1 cellular context compared by ENCODE assay signal in the genomic region with DNA sequence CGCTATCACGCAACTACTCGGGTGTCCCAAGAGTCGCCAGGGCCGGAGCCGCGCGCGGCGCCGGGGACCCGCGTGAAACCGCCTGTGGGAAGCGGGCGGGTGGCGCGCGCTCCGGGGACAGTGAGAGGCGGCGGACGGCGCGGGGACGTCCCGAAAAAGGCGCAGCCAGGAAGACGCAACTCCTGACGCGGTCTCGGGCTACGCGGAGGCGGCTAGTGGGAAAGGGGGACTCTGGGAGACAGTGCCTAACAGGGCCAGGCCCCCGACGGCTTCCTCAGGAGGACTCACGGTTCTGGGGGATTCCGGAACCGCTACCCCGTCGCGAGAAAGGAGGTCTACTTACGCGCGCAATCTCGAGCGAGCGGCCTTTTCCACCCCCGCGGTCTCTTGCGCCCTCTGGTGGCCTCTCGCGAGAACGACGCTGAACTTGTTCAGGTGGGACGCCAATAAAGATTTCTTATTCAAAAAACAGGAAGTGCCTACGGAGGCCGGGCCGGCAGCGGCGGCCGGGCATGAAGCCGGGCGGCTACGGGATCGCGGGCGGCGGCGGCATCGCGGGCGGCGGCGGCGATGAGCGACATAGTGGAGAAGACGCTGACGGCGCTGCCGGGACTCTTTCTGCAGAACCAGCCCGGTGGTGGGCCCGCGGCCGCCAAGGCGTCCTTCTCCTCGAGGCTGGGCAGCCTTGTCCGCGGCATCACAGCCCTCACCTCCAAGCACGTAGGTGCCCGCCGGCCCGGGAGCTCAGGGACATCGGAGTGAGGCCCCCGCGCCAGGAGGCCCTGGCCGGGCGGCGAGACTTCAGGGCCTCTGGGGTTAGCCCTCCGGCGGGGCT.
TF ChIP-seq lines count a peak whose summit lies in the region.

A gene (plus strand): TSS at position 475 of the 835 bp plus-strand sequence. CDS start 96 bp downstream, at position 571.

TF ChIP-seq in HepG2, 621 proteins besides CTCF, POLR2A, EP300 and RAD21 (continued from another document and continues in another):
- TF ChIP-seq, protein P1, sequence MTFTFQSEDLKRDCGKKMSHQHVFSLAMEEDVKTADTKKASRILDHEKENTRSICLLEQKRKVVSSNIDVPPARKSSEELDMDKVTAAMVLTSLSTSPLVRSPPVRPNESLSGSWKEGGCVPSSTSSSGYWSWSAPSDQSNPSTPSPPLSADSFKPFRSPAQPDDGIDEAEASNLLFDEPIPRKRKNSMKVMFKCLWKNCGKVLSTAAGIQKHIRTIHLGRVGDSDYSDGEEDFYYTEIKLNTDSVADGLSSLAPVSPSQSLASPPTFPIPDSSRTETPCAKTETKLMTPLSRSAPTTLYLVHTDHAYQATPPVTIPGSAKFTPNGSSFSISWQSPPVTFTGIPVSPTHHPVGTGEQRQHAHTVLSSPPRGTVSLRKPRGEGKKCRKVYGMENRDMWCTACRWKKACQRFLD (CRISPR knock-in tag; IDR thresholded peaks at IDR 0.05; ENCODE audit: borderline replicate concordance): no peak
- no peak for TF ChIP-seq ZNF431 (CRISPR knock-in tag; IDR thresholded peaks at IDR 0.05; ENCODE audit: borderline replicate concordance, low read depth)
- no peak for TF ChIP-seq PCBP2 (optimal IDR thresholded peaks at IDR 0.05; ENCODE audit: low read depth, low read length, poor library complexity, severe bottlenecking)
- no peak for TF ChIP-seq ZNF577 (CRISPR knock-in tag; IDR thresholded peaks at IDR 0.05; ENCODE audit: borderline replicate concordance, low read depth)
- TF ChIP-seq SMAD1 (CRISPR knock-in tag; IDR thresholded peaks at IDR 0.05; ENCODE audit: borderline replicate concordance, low read depth): no peak
- 0 out of 2 replicates have a peak, but pooled peaks have one; percentile 48 for TF ChIP-seq ZNF563 (CRISPR knock-in tag; IDR thresholded peaks at IDR 0.05)
- 0 out of 2 replicates have a peak, but pooled peaks have one; percentile 22 for TF ChIP-seq BCL6 (CRISPR knock-in tag; IDR thresholded peaks at IDR 0.05)
- no peak; the same call in 1 of the 2 replicates for TF ChIP-seq ZNF543 (CRISPR knock-in tag; IDR thresholded peaks at IDR 0.05)
- TF ChIP-seq PPARG (CRISPR knock-in tag; conservative IDR thresholded peaks at IDR 0.05): 0 out of 2 replicates have a peak, but pooled peaks have one; percentile 58
- TF ChIP-seq IKZF4 (CRISPR knock-in tag; IDR thresholded peaks at IDR 0.05; ENCODE audit: borderline replicate concordance, low read depth, not compliant biosample characterization): no peak
- TF ChIP-seq, protein P2, sequence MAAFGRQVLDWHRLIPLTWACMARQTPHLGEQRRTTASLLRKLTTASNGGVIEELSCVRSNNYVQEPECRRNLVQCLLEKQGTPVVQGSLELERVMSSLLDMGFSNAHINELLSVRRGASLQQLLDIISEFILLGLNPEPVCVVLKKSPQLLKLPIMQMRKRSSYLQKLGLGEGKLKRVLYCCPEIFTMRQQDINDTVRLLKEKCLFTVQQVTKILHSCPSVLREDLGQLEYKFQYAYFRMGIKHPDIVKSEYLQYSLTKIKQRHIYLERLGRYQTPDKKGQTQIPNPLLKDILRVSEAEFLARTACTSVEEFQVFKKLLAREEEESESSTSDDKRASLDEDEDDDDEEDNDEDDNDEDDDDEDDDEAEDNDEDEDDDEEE (CRISPR knock-in tag; IDR thresholded peaks at IDR 0.05): 0 out of 2 replicates have a peak, but pooled peaks have one; percentile 42
- TF ChIP-seq, protein P3, sequence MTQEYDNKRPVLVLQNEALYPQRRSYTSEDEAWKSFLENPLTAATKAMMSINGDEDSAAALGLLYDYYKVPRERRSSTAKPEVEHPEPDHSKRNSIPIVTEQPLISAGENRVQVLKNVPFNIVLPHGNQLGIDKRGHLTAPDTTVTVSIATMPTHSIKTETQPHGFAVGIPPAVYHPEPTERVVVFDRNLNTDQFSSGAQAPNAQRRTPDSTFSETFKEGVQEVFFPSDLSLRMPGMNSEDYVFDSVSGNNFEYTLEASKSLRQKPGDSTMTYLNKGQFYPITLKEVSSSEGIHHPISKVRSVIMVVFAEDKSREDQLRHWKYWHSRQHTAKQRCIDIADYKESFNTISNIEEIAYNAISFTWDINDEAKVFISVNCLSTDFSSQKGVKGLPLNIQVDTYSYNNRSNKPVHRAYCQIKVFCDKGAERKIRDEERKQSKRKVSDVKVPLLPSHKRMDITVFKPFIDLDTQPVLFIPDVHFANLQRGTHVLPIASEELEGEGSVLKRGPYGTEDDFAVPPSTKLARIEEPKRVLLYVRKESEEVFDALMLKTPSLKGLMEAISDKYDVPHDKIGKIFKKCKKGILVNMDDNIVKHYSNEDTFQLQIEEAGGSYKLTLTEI (CRISPR knock-in tag; conservative IDR thresholded peaks at IDR 0.05): no peak
- TF ChIP-seq NKX3-1 (CRISPR knock-in tag; IDR thresholded peaks at IDR 0.05): peak; percentile 67; the same call in 1 of the 2 replicates
- TF ChIP-seq NFRKB (IDR thresholded peaks at IDR 0.05): no peak
- TF ChIP-seq, protein P4, sequence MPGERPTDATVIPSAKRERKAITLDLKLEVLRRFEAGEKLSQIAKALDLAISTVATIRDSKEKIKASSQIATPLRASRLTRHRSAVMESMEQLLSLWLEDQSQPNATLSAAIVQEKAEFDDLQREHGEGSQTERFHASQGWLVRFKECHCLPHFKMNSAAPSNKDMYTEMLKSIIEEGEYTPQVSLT (CRISPR knock-in tag; IDR thresholded peaks at IDR 0.05; ENCODE audit: borderline replicate concordance, low read depth): no peak
- TF ChIP-seq, protein P5, sequence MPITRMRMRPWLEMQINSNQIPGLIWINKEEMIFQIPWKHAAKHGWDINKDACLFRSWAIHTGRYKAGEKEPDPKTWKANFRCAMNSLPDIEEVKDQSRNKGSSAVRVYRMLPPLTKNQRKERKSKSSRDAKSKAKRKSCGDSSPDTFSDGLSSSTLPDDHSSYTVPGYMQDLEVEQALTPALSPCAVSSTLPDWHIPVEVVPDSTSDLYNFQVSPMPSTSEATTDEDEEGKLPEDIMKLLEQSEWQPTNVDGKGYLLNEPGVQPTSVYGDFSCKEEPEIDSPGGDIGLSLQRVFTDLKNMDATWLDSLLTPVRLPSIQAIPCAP (CRISPR knock-in tag; IDR thresholded peaks at IDR 0.05; ENCODE audit: low read depth): no peak
- TF ChIP-seq ZBTB21 (CRISPR knock-in tag; IDR thresholded peaks at IDR 0.05): 0 out of 2 replicates have a peak, but pooled peaks have one; percentile 29
- TF ChIP-seq, protein P6, sequence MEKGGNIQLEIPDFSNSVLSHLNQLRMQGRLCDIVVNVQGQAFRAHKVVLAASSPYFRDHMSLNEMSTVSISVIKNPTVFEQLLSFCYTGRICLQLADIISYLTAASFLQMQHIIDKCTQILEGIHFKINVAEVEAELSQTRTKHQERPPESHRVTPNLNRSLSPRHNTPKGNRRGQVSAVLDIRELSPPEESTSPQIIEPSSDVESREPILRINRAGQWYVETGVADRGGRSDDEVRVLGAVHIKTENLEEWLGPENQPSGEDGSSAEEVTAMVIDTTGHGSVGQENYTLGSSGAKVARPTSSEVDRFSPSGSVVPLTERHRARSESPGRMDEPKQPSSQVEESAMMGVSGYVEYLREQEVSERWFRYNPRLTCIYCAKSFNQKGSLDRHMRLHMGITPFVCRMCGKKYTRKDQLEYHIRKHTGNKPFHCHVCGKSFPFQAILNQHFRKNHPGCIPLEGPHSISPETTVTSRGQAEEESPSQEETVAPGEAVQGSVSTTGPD (CRISPR knock-in tag; IDR thresholded peaks at IDR 0.05): no peak
- TF ChIP-seq KDM3A (CRISPR knock-in tag; IDR thresholded peaks at IDR 0.05; ENCODE audit: low read depth): 0 out of 2 replicates have a peak, but pooled peaks have one; percentile 64
- TF ChIP-seq SRSF9 (IDR thresholded peaks at IDR 0.05; ENCODE audit: borderline replicate concordance, insufficient read depth, low read depth, low read length, poor library complexity, severe bottlenecking): no peak
- no peak for TF ChIP-seq NONO (IDR thresholded peaks at IDR 0.05)
- TF ChIP-seq NONO (CRISPR knock-in tag; conservative IDR thresholded peaks at IDR 0.05): peak; percentile 78
- no peak for TF ChIP-seq ZNF776 (CRISPR knock-in tag; IDR thresholded peaks at IDR 0.05)
- TF ChIP-seq ZNF20 (CRISPR knock-in tag; IDR thresholded peaks at IDR 0.05): no peak
- no peak for TF ChIP-seq ZNF879 (CRISPR knock-in tag; IDR thresholded peaks at IDR 0.05)
- no peak for TF ChIP-seq ZNF432 (CRISPR knock-in tag; IDR thresholded peaks at IDR 0.05; ENCODE audit: borderline replicate concordance)
- TF ChIP-seq ZNF17 (CRISPR knock-in tag; IDR thresholded peaks at IDR 0.05): 0 out of 2 replicates have a peak, but pooled peaks have one; percentile 70
- no peak for TF ChIP-seq CAMTA2 (CRISPR knock-in tag; IDR thresholded peaks at IDR 0.05; ENCODE audit: borderline replicate concordance)
- TF ChIP-seq ZNF878 (CRISPR knock-in tag; IDR thresholded peaks at IDR 0.05): no peak
- TF ChIP-seq, protein P7, sequence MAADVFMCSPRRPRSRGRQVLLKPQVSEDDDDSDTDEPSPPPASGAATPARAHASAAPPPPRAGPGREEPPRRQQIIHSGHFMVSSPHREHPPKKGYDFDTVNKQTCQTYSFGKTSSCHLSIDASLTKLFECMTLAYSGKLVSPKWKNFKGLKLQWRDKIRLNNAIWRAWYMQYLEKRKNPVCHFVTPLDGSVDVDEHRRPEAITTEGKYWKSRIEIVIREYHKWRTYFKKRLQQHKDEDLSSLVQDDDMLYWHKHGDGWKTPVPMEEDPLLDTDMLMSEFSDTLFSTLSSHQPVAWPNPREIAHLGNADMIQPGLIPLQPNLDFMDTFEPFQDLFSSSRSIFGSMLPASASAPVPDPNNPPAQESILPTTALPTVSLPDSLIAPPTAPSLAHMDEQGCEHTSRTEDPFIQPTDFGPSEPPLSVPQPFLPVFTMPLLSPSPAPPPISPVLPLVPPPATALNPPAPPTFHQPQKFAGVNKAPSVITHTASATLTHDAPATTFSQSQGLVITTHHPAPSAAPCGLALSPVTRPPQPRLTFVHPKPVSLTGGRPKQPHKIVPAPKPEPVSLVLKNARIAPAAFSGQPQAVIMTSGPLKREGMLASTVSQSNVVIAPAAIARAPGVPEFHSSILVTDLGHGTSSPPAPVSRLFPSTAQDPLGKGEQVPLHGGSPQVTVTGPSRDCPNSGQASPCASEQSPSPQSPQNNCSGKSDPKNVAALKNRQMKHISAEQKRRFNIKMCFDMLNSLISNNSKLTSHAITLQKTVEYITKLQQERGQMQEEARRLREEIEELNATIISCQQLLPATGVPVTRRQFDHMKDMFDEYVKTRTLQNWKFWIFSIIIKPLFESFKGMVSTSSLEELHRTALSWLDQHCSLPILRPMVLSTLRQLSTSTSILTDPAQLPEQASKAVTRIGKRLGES (CRISPR knock-in tag; IDR thresholded peaks at IDR 0.05; ENCODE audit: borderline replicate concordance): no peak
- no peak for TF ChIP-seq ZNF558 (CRISPR knock-in tag; IDR thresholded peaks at IDR 0.05; ENCODE audit: borderline replicate concordance)
- TF ChIP-seq REXO4 (CRISPR knock-in tag; IDR thresholded peaks at IDR 0.05; ENCODE audit: borderline replicate concordance): no peak
- peak; percentile 44; the same call in 1 of the 2 replicates for TF ChIP-seq MED1 (CRISPR knock-in tag; IDR thresholded peaks at IDR 0.05)
- TF ChIP-seq ZFP41 (CRISPR knock-in tag; IDR thresholded peaks at IDR 0.05; ENCODE audit: borderline replicate concordance): no peak
- TF ChIP-seq ARNT2 (CRISPR knock-in tag; IDR thresholded peaks at IDR 0.05; ENCODE audit: low read depth): peak; percentile 78; the same call in 1 of the 2 replicates
- no peak for TF ChIP-seq ARNT (IDR thresholded peaks at IDR 0.05)
- TF ChIP-seq IRX3 (CRISPR knock-in tag; IDR thresholded peaks at IDR 0.05; ENCODE audit: borderline replicate concordance, low read depth): 0 out of 2 replicates have a peak, but pooled peaks have one; percentile 48
- TF ChIP-seq, protein P8, sequence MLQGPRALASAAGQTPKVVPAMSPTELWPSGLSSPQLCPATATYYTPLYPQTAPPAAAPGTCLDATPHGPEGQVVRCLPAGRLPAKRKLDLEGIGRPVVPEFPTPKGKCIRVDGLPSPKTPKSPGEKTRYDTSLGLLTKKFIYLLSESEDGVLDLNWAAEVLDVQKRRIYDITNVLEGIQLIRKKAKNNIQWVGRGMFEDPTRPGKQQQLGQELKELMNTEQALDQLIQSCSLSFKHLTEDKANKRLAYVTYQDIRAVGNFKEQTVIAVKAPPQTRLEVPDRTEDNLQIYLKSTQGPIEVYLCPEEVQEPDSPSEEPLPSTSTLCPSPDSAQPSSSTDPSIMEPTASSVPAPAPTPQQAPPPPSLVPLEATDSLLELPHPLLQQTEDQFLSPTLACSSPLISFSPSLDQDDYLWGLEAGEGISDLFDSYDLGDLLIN (CRISPR knock-in tag; IDR thresholded peaks at IDR 0.05; ENCODE audit: borderline replicate concordance): no peak
- no peak for TF ChIP-seq HOXD1 (CRISPR knock-in tag; IDR thresholded peaks at IDR 0.05)
- TF ChIP-seq FOXA3 (CRISPR knock-in tag; IDR thresholded peaks at IDR 0.05): peak; percentile 69
- TF ChIP-seq, protein P9, sequence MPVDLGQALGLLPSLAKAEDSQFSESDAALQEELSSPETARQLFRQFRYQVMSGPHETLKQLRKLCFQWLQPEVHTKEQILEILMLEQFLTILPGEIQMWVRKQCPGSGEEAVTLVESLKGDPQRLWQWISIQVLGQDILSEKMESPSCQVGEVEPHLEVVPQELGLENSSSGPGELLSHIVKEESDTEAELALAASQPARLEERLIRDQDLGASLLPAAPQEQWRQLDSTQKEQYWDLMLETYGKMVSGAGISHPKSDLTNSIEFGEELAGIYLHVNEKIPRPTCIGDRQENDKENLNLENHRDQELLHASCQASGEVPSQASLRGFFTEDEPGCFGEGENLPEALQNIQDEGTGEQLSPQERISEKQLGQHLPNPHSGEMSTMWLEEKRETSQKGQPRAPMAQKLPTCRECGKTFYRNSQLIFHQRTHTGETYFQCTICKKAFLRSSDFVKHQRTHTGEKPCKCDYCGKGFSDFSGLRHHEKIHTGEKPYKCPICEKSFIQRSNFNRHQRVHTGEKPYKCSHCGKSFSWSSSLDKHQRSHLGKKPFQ (CRISPR knock-in tag; IDR thresholded peaks at IDR 0.05; ENCODE audit: insufficient replicate concordance): no peak
- no peak for TF ChIP-seq POLR2AphosphoS2 (IDR thresholded peaks at IDR 0.05; ENCODE audit: low read depth, low read length)
- TF ChIP-seq IRF2 (CRISPR knock-in tag; IDR thresholded peaks at IDR 0.05): peak; percentile 85
- peak; percentile 85; the same call in 1 of the 2 replicates for TF ChIP-seq SMAD3 (CRISPR knock-in tag; IDR thresholded peaks at IDR 0.05)
- TF ChIP-seq, protein P10, sequence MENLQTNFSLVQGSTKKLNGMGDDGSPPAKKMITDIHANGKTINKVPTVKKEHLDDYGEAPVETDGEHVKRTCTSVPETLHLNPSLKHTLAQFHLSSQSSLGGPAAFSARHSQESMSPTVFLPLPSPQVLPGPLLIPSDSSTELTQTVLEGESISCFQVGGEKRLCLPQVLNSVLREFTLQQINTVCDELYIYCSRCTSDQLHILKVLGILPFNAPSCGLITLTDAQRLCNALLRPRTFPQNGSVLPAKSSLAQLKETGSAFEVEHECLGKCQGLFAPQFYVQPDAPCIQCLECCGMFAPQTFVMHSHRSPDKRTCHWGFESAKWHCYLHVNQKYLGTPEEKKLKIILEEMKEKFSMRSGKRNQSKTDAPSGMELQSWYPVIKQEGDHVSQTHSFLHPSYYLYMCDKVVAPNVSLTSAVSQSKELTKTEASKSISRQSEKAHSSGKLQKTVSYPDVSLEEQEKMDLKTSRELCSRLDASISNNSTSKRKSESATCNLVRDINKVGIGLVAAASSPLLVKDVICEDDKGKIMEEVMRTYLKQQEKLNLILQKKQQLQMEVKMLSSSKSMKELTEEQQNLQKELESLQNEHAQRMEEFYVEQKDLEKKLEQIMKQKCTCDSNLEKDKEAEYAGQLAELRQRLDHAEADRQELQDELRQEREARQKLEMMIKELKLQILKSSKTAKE (CRISPR knock-in tag; IDR thresholded peaks at IDR 0.05; ENCODE audit: borderline replicate concordance): no peak
- TF ChIP-seq JUND (CRISPR knock-in tag; IDR thresholded peaks at IDR 0.05): no peak
- peak; percentile 97 for TF ChIP-seq NAIF1 (CRISPR knock-in tag; IDR thresholded peaks at IDR 0.05; ENCODE audit: borderline replicate concordance)
- no peak for TF ChIP-seq TOPORS (CRISPR knock-in tag; IDR thresholded peaks at IDR 0.05)
- peak; percentile 24; the same call in 1 of the 2 replicates for TF ChIP-seq EEA1 (CRISPR knock-in tag; IDR thresholded peaks at IDR 0.05; ENCODE audit: borderline replicate concordance)
